Comparison of ENCODE assay signal across 41 cellular contexts in the genomic region with DNA sequence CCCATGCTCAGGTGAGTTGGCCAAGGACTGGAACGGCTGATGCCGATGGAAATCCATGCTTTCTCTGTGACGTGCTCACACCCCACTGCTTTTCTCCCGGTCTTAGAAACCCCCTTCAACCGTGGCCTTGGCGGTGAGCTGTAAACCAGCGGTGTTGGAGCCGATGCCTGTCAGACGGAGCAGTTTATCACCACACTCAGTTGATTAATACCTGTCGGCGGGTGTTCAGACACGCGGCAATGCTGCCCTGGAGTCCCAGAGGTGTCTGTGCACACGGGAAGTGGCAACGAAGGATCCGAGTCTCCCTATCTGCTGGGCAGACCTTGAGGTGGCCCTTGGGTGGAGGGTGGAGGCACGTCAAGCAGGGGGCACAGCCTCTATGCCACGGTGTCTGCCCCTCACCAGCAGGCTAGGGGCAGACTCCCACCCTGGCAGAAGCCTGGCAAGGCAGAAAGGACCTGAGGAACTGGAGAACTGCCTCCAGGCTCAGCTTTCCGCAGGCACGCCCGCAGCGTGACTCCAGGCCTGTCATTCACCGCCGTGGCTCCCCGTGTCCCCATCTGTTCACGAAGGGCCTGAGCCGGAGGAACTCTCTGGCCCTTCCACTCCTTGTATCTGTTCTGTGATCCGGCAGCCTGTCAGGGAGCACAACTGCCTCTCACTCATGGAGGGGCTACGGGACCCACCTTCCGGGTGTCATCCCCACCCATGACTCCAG. TPM values are rescaled to one million over a fixed set of nuclear protein-coding genes. Genes with fewer than 3 reads are reported as not detected.
"Had no signal": no experiment of that assay in that cellular context is flagged by ENCODE, and none has a peak within 500 bp of the region (broad histone marks: within the 10 kb centered on the region; RNA-seq: fewer than 3 reads in every experiment).

No MANE protein-coding gene starts in this region.

- H3K36me3 ChIP-seq: adrenal gland, brain microvascular endothelial cell, left ventricle myocardium inferior, neutrophil, ovary, thoracic aorta, upper lobe of left lung had no signal

- H3K9me3 ChIP-seq: adrenal gland, left ventricle myocardium inferior, neutrophil, ovary, psoas muscle, SK-N-SH, thoracic aorta, upper lobe of left lung had no signal

- H3K4me1 ChIP-seq: adrenal gland, left ventricle myocardium inferior, psoas muscle, upper lobe of left lung had no signal

- H3K27ac ChIP-seq: adrenal gland, coronary artery, dorsolateral prefrontal cortex, left ventricle myocardium inferior, neutrophil, ovary, psoas muscle, thoracic aorta, upper lobe of left lung, VCaP had no signal

- H3K4me3 Mint-ChIP-seq: activated naive CD4-positive, alpha-beta T cell treated with anti-CD3 and anti-CD28 coated beads for 36 hours; activated naive CD8-positive, alpha-beta T cell treated with anti-CD3 and anti-CD28 coated beads for 36 hours; activated T-helper 1 cell treated with anti-CD3 and anti-CD28 coated beads, Interleukin-12 subunit alpha, Interleukin-12 subunit beta, Interleukin-2, Interleukin-4 antibody, amounts not matched to agents 30 ng/mL and 10 ng/mL and 1 ng/mL, durations not matched to agents 14 hours and 24 hours and 36 hours; nephron; T-helper 1 cell treated with Interleukin-12 subunit alpha and Interleukin-12 subunit beta and Interleukin-4 antibody, amounts not matched to agents 30 μg/mL and 1 μg/mL, for 36 hours had no signal

- DNase-seq: activated CD4-positive, alpha-beta T cell treated with anti-CD3 and anti-CD28 coated beads for 4 hours; activated CD4-positive, alpha-beta T cell treated with anti-CD3 and anti-CD28 coated beads, Interleukin-2, amount 50 U/mL, for 4 hours; activated CD8-positive, alpha-beta memory T cell treated with anti-CD3 and anti-CD28 coated beads, Interleukin-2, amount 50 U/mL, for 4 hours; activated effector memory CD4-positive, alpha-beta T cell treated with anti-CD3 and anti-CD28 coated beads, Interleukin-2, amount 50 U/mL, for 16 hours; activated naive CD4-positive, alpha-beta T cell treated with anti-CD3 and anti-CD28 coated beads for 36 hours; activated naive CD8-positive, alpha-beta T cell treated with anti-CD3 and anti-CD28 coated beads for 36 hours; activated T-cell treated with anti-CD3 and anti-CD28 coated beads, Interleukin-2, amount 50 U/mL, for 1 hour; aorta; brain microvascular endothelial cell; dorsolateral prefrontal cortex; effector memory CD4-positive, alpha-beta T cell; hippocampal formation; left ventricle myocardium inferior; mesendoderm; ovary; psoas muscle; SK-N-SH; stimulated activated CD4-positive, alpha-beta T cell treated with anti-CD3 and anti-CD28 coated beads, Interleukin-1b, Interleukin-23, amount 100 ng/mL, for 48 hours; stimulated activated CD4-positive, alpha-beta T cell treated with anti-CD3 and anti-CD28 coated beads, Interleukin-4, amount 100 ng/mL, for 4 hours; stimulated activated CD8-positive, alpha-beta memory T cell treated with anti-CD3 and anti-CD28 coated beads, Interleukin-4, amount 100 ng/mL, for 48 hours; stimulated activated naive CD4-positive, alpha-beta T cell; SW 1271; T-helper 9 cell had no signal

- H3K4me1 Mint-ChIP-seq: activated naive CD8-positive, alpha-beta T cell treated with anti-CD3 and anti-CD28 coated beads for 36 hours; nephron had no signal

- H3K4me3 ChIP-seq: adrenal gland, coronary artery, dorsolateral prefrontal cortex, left ventricle myocardium inferior, lung, ovary, psoas muscle, smooth muscle cell, thoracic aorta, upper lobe of left lung had no signal

- H3K9me3 Mint-ChIP-seq: activated naive CD4-positive, alpha-beta T cell treated with anti-CD3 and anti-CD28 coated beads for 36 hours; activated naive CD8-positive, alpha-beta T cell treated with anti-CD3 and anti-CD28 coated beads for 36 hours; activated T-helper 1 cell treated with anti-CD3 and anti-CD28 coated beads, Interleukin-12 subunit alpha, Interleukin-12 subunit beta, Interleukin-2, Interleukin-4 antibody, amounts not matched to agents 30 ng/mL and 10 ng/mL and 1 ng/mL, durations not matched to agents 14 hours and 24 hours and 36 hours; nephron; T-helper 1 cell treated with Interleukin-12 subunit alpha and Interleukin-12 subunit beta and Interleukin-4 antibody, amounts not matched to agents 30 μg/mL and 1 μg/mL, for 36 hours had no signal

- H3K36me3 Mint-ChIP-seq: activated naive CD8-positive, alpha-beta T cell treated with anti-CD3 and anti-CD28 coated beads for 36 hours had no signal

- H3K27ac Mint-ChIP-seq: activated naive CD4-positive, alpha-beta T cell treated with anti-CD3 and anti-CD28 coated beads for 36 hours; activated naive CD8-positive, alpha-beta T cell treated with anti-CD3 and anti-CD28 coated beads for 36 hours; activated T-helper 1 cell treated with anti-CD3 and anti-CD28 coated beads, Interleukin-12 subunit alpha, Interleukin-12 subunit beta, Interleukin-2, Interleukin-4 antibody, amounts not matched to agents 30 ng/mL and 10 ng/mL and 1 ng/mL, durations not matched to agents 14 hours and 24 hours and 36 hours; nephron; T-helper 1 cell treated with Interleukin-12 subunit alpha and Interleukin-12 subunit beta and Interleukin-4 antibody, amounts not matched to agents 30 μg/mL and 1 μg/mL, for 36 hours had no signal

- FAIRE-seq: TTC549 had no signal

- H3K27me3 ChIP-seq: brain microvascular endothelial cell, ovary, upper lobe of left lung had no signal

RNA-seq across cellular contexts. Expression of a gene that starts 34.6 kb away (rescaled TPM):
- total RNA-seq: activated CD8-positive, alpha-beta memory T cell treated with anti-CD3 and anti-CD28 coated beads for 36 hours; activated naive CD8-positive, alpha-beta T cell treated with anti-CD3 and anti-CD28 coated beads for 36 hours; activated T-helper 1 cell treated with anti-CD3 and anti-CD28 coated beads, Interleukin-12 subunit alpha, Interleukin-12 subunit beta, Interleukin-2, Interleukin-4 antibody, amounts not matched to agents 30 ng/mL and 10 ng/mL and 1 ng/mL, durations not matched to agents 14 hours and 24 hours and 36 hours; aorta; cardiac septum; cerebellum; dorsolateral prefrontal cortex; fibroblast of lung; fibroblast of villous mesenchyme; left ventricle myocardium inferior; mononuclear cell; ovary; psoas muscle; smooth muscle cell; thoracic aorta had no signal
- polyA plus RNA-seq: adrenal gland, fibroblast of lung, ovary, psoas muscle, SK-N-SH, smooth muscle cell had no signal
